Comparison of ENCODE assay signal across 1 cellular context in the genomic region with DNA sequence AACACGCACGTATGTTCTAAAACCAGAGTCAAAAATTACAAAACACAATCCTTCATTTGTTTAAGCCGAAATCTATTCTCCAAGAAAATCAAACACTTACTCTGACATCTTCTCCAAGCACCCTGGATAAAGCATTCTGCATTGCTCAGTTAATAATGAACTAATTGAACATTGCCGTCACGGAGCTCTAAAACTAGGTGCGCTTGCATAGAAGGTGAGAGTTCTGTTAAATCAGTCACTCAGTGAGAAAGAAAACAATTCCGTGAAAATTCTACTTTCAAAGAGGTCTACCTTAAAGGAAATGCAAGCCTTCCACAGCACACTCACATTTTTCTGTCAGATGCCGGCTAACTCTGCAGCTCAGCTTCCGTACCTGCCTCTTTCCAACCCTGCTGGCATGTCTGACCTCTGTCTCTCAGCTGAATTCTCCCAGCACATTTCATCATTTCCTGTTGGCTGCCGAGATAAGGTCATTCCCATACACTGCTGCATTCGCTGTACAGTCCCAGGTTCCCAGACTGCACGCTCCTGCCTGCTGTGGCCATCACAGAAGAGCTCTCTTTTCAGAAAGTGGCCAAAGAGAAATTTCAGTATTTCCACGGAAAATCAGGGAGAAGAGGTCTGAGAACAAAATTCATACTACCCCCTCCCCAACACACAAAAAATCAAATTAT.
TF ChIP-seq lines count a peak whose summit lies in the region.

No MANE protein-coding gene starts in this region.

TF ChIP-seq in HepG2, 621 proteins besides CTCF, POLR2A, EP300 and RAD21 (continued from another document and continues in another):
- TF ChIP-seq, protein P1, sequence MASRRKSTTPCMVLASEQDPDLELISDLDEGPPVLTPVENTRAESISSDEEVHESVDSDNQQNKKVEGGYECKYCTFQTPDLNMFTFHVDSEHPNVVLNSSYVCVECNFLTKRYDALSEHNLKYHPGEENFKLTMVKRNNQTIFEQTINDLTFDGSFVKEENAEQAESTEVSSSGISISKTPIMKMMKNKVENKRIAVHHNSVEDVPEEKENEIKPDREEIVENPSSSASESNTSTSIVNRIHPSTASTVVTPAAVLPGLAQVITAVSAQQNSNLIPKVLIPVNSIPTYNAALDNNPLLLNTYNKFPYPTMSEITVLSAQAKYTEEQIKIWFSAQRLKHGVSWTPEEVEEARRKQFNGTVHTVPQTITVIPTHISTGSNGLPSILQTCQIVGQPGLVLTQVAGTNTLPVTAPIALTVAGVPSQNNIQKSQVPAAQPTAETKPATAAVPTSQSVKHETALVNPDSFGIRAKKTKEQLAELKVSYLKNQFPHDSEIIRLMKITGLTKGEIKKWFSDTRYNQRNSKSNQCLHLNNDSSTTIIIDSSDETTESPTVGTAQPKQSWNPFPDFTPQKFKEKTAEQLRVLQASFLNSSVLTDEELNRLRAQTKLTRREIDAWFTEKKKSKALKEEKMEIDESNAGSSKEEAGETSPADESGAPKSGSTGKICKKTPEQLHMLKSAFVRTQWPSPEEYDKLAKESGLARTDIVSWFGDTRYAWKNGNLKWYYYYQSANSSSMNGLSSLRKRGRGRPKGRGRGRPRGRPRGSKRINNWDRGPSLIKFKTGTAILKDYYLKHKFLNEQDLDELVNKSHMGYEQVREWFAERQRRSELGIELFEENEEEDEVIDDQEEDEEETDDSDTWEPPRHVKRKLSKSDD (CRISPR knock-in tag; IDR thresholded peaks at IDR 0.05; ENCODE audit: low read depth): no peak
- TF ChIP-seq, protein P2, sequence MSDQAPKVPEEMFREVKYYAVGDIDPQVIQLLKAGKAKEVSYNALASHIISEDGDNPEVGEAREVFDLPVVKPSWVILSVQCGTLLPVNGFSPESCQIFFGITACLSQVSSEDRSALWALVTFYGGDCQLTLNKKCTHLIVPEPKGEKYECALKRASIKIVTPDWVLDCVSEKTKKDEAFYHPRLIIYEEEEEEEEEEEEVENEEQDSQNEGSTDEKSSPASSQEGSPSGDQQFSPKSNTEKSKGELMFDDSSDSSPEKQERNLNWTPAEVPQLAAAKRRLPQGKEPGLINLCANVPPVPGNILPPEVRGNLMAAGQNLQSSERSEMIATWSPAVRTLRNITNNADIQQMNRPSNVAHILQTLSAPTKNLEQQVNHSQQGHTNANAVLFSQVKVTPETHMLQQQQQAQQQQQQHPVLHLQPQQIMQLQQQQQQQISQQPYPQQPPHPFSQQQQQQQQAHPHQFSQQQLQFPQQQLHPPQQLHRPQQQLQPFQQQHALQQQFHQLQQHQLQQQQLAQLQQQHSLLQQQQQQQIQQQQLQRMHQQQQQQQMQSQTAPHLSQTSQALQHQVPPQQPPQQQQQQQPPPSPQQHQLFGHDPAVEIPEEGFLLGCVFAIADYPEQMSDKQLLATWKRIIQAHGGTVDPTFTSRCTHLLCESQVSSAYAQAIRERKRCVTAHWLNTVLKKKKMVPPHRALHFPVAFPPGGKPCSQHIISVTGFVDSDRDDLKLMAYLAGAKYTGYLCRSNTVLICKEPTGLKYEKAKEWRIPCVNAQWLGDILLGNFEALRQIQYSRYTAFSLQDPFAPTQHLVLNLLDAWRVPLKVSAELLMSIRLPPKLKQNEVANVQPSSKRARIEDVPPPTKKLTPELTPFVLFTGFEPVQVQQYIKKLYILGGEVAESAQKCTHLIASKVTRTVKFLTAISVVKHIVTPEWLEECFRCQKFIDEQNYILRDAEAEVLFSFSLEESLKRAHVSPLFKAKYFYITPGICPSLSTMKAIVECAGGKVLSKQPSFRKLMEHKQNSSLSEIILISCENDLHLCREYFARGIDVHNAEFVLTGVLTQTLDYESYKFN (CRISPR knock-in tag; conservative IDR thresholded peaks at IDR 0.05): peak; percentile 76
- TF ChIP-seq PRMT3 (CRISPR knock-in tag; IDR thresholded peaks at IDR 0.05; ENCODE audit: borderline replicate concordance, low read depth) (no peak), ZNF572 (CRISPR knock-in tag; IDR thresholded peaks at IDR 0.05) (no peak), NR2F1 (CRISPR knock-in tag; IDR thresholded peaks at IDR 0.05) (peak; percentile 70 to 88), KLF13 (CRISPR knock-in tag; IDR thresholded peaks at IDR 0.05) (no peak), ZNF652 (CRISPR knock-in tag; IDR thresholded peaks at IDR 0.05; ENCODE audit: borderline replicate concordance, low read depth) (no peak), TOPORS (CRISPR knock-in tag; IDR thresholded peaks at IDR 0.05) (no peak), ZFP36 (IDR thresholded peaks at IDR 0.05; ENCODE audit: borderline replicate concordance, low read depth, low read length, partially characterized antibody) (no peak), KMT2B (CRISPR knock-in tag; IDR thresholded peaks at IDR 0.05) (peak; percentile 82; the same call in 1 of the 2 replicates), TRIM24 (CRISPR knock-in tag; IDR thresholded peaks at IDR 0.05) (no peak), SMYD3 (CRISPR knock-in tag; IDR thresholded peaks at IDR 0.05) (no peak), SIN3B (IDR thresholded peaks at IDR 0.05; ENCODE audit: low read length) (no peak), ZNF33A (CRISPR knock-in tag; IDR thresholded peaks at IDR 0.05; ENCODE audit: borderline replicate concordance) (no peak), ZNF746 (CRISPR knock-in tag; IDR thresholded peaks at IDR 0.05) (no peak; the same call in 1 of the 2 replicates), FOXA1 (IDR thresholded peaks at IDR 0.05) (no peak), FOXA1 (CRISPR knock-in tag; IDR thresholded peaks at IDR 0.05) (peak; percentile 48; the same call in 1 of the 2 replicates), POGZ (CRISPR knock-in tag; IDR thresholded peaks at IDR 0.05) (0 out of 2 replicates have a peak, but pooled peaks have one; percentile 50), SKI (IDR thresholded peaks at IDR 0.05; ENCODE audit: partially characterized antibody) (peak; percentile 67), ZNF891 (CRISPR knock-in tag; IDR thresholded peaks at IDR 0.05) (no peak)
- TF ChIP-seq, protein P3, sequence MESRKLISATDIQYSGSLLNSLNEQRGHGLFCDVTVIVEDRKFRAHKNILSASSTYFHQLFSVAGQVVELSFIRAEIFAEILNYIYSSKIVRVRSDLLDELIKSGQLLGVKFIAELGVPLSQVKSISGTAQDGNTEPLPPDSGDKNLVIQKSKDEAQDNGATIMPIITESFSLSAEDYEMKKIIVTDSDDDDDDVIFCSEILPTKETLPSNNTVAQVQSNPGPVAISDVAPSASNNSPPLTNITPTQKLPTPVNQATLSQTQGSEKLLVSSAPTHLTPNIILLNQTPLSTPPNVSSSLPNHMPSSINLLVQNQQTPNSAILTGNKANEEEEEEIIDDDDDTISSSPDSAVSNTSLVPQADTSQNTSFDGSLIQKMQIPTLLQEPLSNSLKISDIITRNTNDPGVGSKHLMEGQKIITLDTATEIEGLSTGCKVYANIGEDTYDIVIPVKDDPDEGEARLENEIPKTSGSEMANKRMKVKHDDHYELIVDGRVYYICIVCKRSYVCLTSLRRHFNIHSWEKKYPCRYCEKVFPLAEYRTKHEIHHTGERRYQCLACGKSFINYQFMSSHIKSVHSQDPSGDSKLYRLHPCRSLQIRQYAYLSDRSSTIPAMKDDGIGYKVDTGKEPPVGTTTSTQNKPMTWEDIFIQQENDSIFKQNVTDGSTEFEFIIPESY (CRISPR knock-in tag; IDR thresholded peaks at IDR 0.05): 0 out of 2 replicates have a peak, but pooled peaks have one; percentile 32
- TF ChIP-seq, protein P4, sequence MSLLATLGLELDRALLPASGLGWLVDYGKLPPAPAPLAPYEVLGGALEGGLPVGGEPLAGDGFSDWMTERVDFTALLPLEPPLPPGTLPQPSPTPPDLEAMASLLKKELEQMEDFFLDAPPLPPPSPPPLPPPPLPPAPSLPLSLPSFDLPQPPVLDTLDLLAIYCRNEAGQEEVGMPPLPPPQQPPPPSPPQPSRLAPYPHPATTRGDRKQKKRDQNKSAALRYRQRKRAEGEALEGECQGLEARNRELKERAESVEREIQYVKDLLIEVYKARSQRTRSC (CRISPR knock-in tag; IDR thresholded peaks at IDR 0.05; ENCODE audit: low read depth): no peak
- TF ChIP-seq, protein P5, sequence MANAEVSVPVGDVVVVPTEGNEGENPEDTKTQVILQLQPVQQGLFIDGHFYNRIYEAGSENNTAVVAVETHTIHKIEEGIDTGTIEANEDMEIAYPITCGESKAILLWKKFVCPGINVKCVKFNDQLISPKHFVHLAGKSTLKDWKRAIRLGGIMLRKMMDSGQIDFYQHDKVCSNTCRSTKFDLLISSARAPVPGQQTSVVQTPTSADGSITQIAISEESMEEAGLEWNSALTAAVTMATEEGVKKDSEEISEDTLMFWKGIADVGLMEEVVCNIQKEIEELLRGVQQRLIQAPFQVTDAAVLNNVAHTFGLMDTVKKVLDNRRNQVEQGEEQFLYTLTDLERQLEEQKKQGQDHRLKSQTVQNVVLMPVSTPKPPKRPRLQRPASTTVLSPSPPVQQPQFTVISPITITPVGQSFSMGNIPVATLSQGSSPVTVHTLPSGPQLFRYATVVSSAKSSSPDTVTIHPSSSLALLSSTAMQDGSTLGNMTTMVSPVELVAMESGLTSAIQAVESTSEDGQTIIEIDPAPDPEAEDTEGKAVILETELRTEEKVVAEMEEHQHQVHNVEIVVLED (CRISPR knock-in tag; IDR thresholded peaks at IDR 0.05; ENCODE audit: borderline replicate concordance): peak; percentile 24; the same call in 1 of the 2 replicates
- TF ChIP-seq, protein P6, sequence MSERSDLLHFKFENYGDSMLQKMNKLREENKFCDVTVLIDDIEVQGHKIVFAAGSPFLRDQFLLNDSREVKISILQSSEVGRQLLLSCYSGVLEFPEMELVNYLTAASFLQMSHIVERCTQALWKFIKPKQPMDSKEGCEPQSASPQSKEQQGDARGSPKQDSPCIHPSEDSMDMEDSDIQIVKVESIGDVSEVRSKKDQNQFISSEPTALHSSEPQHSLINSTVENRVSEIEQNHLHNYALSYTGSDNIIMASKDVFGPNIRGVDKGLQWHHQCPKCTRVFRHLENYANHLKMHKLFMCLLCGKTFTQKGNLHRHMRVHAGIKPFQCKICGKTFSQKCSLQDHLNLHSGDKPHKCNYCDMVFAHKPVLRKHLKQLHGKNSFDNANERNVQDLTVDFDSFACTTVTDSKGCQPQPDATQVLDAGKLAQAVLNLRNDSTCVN (CRISPR knock-in tag; IDR thresholded peaks at IDR 0.05; ENCODE audit: borderline replicate concordance): no peak
- TF ChIP-seq, protein P7, sequence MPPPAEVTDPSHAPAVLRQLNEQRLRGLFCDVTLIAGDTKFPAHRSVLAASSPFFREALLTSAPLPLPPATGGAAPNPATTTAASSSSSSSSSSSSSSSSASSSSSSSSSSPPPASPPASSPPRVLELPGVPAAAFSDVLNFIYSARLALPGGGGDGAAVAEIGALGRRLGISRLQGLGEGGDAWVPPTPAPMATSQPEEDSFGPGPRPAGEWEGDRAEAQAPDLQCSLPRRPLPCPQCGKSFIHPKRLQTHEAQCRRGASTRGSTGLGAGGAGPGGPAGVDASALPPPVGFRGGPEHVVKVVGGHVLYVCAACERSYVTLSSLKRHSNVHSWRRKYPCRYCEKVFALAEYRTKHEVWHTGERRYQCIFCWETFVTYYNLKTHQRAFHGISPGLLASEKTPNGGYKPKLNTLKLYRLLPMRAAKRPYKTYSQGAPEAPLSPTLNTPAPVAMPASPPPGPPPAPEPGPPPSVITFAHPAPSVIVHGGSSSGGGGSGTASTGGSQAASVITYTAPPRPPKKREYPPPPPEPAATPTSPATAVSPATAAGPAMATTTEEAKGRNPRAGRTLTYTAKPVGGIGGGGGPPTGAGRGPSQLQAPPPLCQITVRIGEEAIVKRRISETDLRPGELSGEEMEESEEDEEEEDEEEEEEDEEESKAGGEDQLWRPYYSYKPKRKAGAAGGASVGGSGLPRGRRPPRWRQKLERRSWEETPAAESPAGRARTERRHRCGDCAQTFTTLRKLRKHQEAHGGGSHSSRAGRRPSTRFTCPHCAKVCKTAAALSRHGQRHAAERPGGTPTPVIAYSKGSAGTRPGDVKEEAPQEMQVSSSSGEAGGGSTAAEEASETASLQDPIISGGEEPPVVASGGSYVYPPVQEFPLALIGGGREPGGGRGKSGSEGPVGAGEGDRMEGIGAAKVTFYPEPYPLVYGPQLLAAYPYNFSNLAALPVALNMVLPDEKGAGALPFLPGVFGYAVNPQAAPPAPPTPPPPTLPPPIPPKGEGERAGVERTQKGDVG (CRISPR knock-in tag; IDR thresholded peaks at IDR 0.05; ENCODE audit: borderline replicate concordance): peak; percentile 79; the same call in 1 of the 2 replicates
- TF ChIP-seq, protein P8, sequence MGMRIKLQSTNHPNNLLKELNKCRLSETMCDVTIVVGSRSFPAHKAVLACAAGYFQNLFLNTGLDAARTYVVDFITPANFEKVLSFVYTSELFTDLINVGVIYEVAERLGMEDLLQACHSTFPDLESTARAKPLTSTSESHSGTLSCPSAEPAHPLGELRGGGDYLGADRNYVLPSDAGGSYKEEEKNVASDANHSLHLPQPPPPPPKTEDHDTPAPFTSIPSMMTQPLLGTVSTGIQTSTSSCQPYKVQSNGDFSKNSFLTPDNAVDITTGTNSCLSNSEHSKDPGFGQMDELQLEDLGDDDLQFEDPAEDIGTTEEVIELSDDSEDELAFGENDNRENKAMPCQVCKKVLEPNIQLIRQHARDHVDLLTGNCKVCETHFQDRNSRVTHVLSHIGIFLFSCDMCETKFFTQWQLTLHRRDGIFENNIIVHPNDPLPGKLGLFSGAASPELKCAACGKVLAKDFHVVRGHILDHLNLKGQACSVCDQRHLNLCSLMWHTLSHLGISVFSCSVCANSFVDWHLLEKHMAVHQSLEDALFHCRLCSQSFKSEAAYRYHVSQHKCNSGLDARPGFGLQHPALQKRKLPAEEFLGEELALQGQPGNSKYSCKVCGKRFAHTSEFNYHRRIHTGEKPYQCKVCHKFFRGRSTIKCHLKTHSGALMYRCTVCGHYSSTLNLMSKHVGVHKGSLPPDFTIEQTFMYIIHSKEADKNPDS (CRISPR knock-in tag; IDR thresholded peaks at IDR 0.05): no peak
- TF ChIP-seq, protein P9, sequence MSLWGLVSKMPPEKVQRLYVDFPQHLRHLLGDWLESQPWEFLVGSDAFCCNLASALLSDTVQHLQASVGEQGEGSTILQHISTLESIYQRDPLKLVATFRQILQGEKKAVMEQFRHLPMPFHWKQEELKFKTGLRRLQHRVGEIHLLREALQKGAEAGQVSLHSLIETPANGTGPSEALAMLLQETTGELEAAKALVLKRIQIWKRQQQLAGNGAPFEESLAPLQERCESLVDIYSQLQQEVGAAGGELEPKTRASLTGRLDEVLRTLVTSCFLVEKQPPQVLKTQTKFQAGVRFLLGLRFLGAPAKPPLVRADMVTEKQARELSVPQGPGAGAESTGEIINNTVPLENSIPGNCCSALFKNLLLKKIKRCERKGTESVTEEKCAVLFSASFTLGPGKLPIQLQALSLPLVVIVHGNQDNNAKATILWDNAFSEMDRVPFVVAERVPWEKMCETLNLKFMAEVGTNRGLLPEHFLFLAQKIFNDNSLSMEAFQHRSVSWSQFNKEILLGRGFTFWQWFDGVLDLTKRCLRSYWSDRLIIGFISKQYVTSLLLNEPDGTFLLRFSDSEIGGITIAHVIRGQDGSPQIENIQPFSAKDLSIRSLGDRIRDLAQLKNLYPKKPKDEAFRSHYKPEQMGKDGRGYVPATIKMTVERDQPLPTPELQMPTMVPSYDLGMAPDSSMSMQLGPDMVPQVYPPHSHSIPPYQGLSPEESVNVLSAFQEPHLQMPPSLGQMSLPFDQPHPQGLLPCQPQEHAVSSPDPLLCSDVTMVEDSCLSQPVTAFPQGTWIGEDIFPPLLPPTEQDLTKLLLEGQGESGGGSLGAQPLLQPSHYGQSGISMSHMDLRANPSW (CRISPR knock-in tag; IDR thresholded peaks at IDR 0.05; ENCODE audit: borderline replicate concordance): peak; percentile 70; the same call in 1 of the 2 replicates
